Comparison of ENCODE assay signal across 20 cellular contexts in the genomic region with DNA sequence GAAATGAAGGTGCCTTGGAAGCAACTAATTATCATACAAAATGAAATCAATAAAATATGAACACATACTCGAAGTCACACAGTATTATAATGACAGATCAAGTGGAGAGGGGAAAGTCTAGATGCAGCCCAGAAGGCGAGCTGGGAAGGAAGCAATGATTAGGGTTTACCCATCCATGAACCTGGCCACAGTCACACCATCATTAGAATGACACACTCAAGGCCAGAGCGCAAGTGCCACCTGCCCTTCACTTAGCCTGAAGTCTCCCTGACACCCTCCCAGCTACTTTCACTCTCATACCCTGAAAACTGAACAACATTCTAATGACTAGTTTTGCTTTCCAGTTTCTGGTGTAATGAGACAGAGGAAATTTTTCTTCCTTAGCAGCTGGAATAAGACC.
"Had no signal": no experiment of that assay in that cellular context is flagged by ENCODE, and none has a peak within 500 bp of the region (broad histone marks: within the 10 kb centered on the region; RNA-seq: fewer than 3 reads in every experiment).

No MANE protein-coding gene starts in this region.

- H3K4me3 ChIP-seq: coronary artery, PC-9 had no signal

- ATAC-seq: activated CD8-positive, alpha-beta memory T cell treated with anti-CD3 and anti-CD28 coated beads, Interleukin-2, amount 10 ng/mL, durations not matched to agents 7 days and 5 days had no signal

- H3K4me3 Mint-ChIP-seq: activated CD8-positive, alpha-beta memory T cell treated with anti-CD3 and anti-CD28 coated beads, Interleukin-2, amount 10 ng/mL, durations not matched to agents 7 days and 5 days; activated naive CD8-positive, alpha-beta T cell treated with anti-CD3 and anti-CD28 coated beads for 36 hours; activated T-cell treated with anti-CD3 and anti-CD28 coated beads, Interleukin-2, amount 50 U/mL, for 24 hours; activated T-helper 1 cell treated with anti-CD3 and anti-CD28 coated beads, Interleukin-12 subunit alpha, Interleukin-12 subunit beta, Interleukin-2, Interleukin-4 antibody, amounts not matched to agents 30 ng/mL and 10 ng/mL and 1 ng/mL, durations not matched to agents 14 hours and 24 hours and 36 hours had no signal

- H3K36me3 Mint-ChIP-seq: activated CD8-positive, alpha-beta memory T cell treated with anti-CD3 and anti-CD28 coated beads, Interleukin-2, amount 10 ng/mL, durations not matched to agents 7 days and 5 days; activated naive CD8-positive, alpha-beta T cell treated with anti-CD3 and anti-CD28 coated beads for 36 hours had no signal

- H3K27ac ChIP-seq: coronary artery, PC-9, VCaP had no signal

- H3K4me1 Mint-ChIP-seq: activated CD8-positive, alpha-beta memory T cell treated with anti-CD3 and anti-CD28 coated beads, Interleukin-2, amount 10 ng/mL, durations not matched to agents 7 days and 5 days; activated naive CD8-positive, alpha-beta T cell treated with anti-CD3 and anti-CD28 coated beads for 36 hours had no signal

- DNase-seq: activated CD4-positive, CD25-positive, alpha-beta regulatory T cell; activated CD8-positive, alpha-beta memory T cell treated with anti-CD3 and anti-CD28 coated beads, Interleukin-2, amount 10 ng/mL, durations not matched to agents 7 days and 5 days; activated effector memory CD4-positive, alpha-beta T cell treated with anti-CD3 and anti-CD28 coated beads, Interleukin-2, amount 50 U/mL, for 16 hours; activated naive CD4-positive, alpha-beta T cell treated with Interleukin-2 at 50 U/mL for 16 hours; activated naive CD8-positive, alpha-beta T cell treated with anti-CD3 and anti-CD28 coated beads for 36 hours; activated T-cell treated with anti-CD3 and anti-CD28 coated beads, Interleukin-2, amount 50 U/mL, for 24 hours; Karpas-422; NCI-H1694; NCI-H2029; NCI-H2107; NCI-H2171 treated with DMSO at 0.1 percent for 48 hours; NCI-H226; NCI-H526; PC-9; SIG-M5; T-helper 2 cell; T1000 had no signal

- H3K27me3 Mint-ChIP-seq: activated CD8-positive, alpha-beta memory T cell treated with anti-CD3 and anti-CD28 coated beads, Interleukin-2, amount 10 ng/mL, durations not matched to agents 7 days and 5 days; activated naive CD8-positive, alpha-beta T cell treated with anti-CD3 and anti-CD28 coated beads for 36 hours; activated T-cell treated with anti-CD3 and anti-CD28 coated beads, Interleukin-2, amount 50 U/mL, for 24 hours had no signal

- H3K4me2 ChIP-seq: PC-9 had no signal

- H2AFZ ChIP-seq: PC-9 had no signal

- H3K9me3 Mint-ChIP-seq: activated naive CD8-positive, alpha-beta T cell treated with anti-CD3 and anti-CD28 coated beads for 36 hours; activated T-cell treated with anti-CD3 and anti-CD28 coated beads, Interleukin-2, amount 50 U/mL, for 24 hours; activated T-helper 1 cell treated with anti-CD3 and anti-CD28 coated beads, Interleukin-12 subunit alpha, Interleukin-12 subunit beta, Interleukin-2, Interleukin-4 antibody, amounts not matched to agents 30 ng/mL and 10 ng/mL and 1 ng/mL, durations not matched to agents 14 hours and 24 hours and 36 hours had no signal

- H3K27ac Mint-ChIP-seq: activated CD8-positive, alpha-beta memory T cell treated with anti-CD3 and anti-CD28 coated beads, Interleukin-2, amount 10 ng/mL, durations not matched to agents 7 days and 5 days; activated T-cell treated with anti-CD3 and anti-CD28 coated beads, Interleukin-2, amount 50 U/mL, for 24 hours; activated T-helper 1 cell treated with anti-CD3 and anti-CD28 coated beads, Interleukin-12 subunit alpha, Interleukin-12 subunit beta, Interleukin-2, Interleukin-4 antibody, amounts not matched to agents 30 ng/mL and 10 ng/mL and 1 ng/mL, durations not matched to agents 14 hours and 24 hours and 36 hours had no signal
